In genomic region chr15:94263341-94264273, GRCh38 we compare ENCODE assay signal across 8 cellular contexts. TPM values are rescaled to one million over a fixed set of nuclear protein-coding genes. Genes with fewer than 3 reads are reported as not detected.
DNase-seq lines count a peak whose midpoint lies in the region; ATAC-seq and TF ChIP-seq lines count a peak whose summit lies in the region.

No MANE protein-coding gene starts in this region.

- intact Hi-C loops in naive thymus-derived CD4-positive, alpha-beta T cell (cut with micrococcal nuclease) = no loop called here
- intact Hi-C loops in esophagus squamous epithelium (cut with DNase I) = no loop called here

- H3K36me3 Mint-ChIP-seq in HFFc6 (ENCODE audit: low read depth) = no peaks in the 10 kb centered on the region; the same call in 1 of the 2 replicates
- H3K36me3 Mint-ChIP-seq in naive thymus-derived CD4-positive, alpha-beta T cell = peaks cover 0 to 27% (median 17%) of the 10 kb centered on the region in 5 donors

- no peaks in the 10 kb centered on the region; the same call in 1 of the 2 replicates for H3K27me3 Mint-ChIP-seq in HFFc6 (ENCODE audit: insufficient read depth)
- peaks cover 0 to 3% (median 0%) of the 10 kb centered on the region in 5 donors for H3K27me3 Mint-ChIP-seq in naive thymus-derived CD4-positive, alpha-beta T cell

- peak overlapping the region; percentile 58; the same call in 1 of the 2 replicates for H3K4me3 Mint-ChIP-seq in HFFc6
- H3K4me3 Mint-ChIP-seq in naive thymus-derived CD4-positive, alpha-beta T cell = no peak overlapping the region

- peaks cover 9% of the 10 kb centered on the region; the same call in 1 of the 2 replicates for H3K4me1 Mint-ChIP-seq in HFFc6 (ENCODE audit: low read depth)
- peaks cover 10 to 50% (median 22%) of the 10 kb centered on the region in 7 donors for H3K4me1 Mint-ChIP-seq in naive thymus-derived CD4-positive, alpha-beta T cell

- no peak overlapping the region for H3K27ac ChIP-seq in naive thymus-derived CD4-positive, alpha-beta T cell (ENCODE audit: low read depth, low read length)
- H3K27ac ChIP-seq in esophagus squamous epithelium = peak overlapping the region in 1 of 4 donors; percentile 14

- H3K4me1 ChIP-seq in naive thymus-derived CD4-positive, alpha-beta T cell (ENCODE audit: control insufficient read depth in 2 of 2, insufficient read depth in 2 of 2, low read length in 2 of 2) = peaks cover 0 to 4% of the 10 kb centered on the region in 2 donors
- peaks cover 0 to 42% (median 3%) of the 10 kb centered on the region in 3 donors for H3K4me1 ChIP-seq in esophagus squamous epithelium

- POLR2A ChIA-PET in naive thymus-derived CD4-positive, alpha-beta T cell (lab: Charles Lee) = no interaction called here

- CTCF ChIA-PET in naive thymus-derived CD4-positive, alpha-beta T cell (lab: Charles Lee) = no interaction called here

- H3K4me3 ChIP-seq in NB4 (ENCODE audit: low read depth, low read length) = no peak overlapping the region
- no peak overlapping the region for H3K4me3 ChIP-seq in naive thymus-derived CD4-positive, alpha-beta T cell (ENCODE audit: low read length)
- no peak overlapping the region for H3K4me3 ChIP-seq in esophagus squamous epithelium

- H3K36me3 ChIP-seq in naive thymus-derived CD4-positive, alpha-beta T cell (ENCODE audit: control insufficient read depth in 2 of 3, insufficient read depth in 3 of 3, low read length in 3 of 3) = no peaks in the 10 kb centered on the region
- H3K36me3 ChIP-seq in esophagus squamous epithelium = no peaks in the 10 kb centered on the region

- no peaks in the 10 kb centered on the region for H3K27me3 ChIP-seq in naive thymus-derived CD4-positive, alpha-beta T cell (ENCODE audit: control insufficient read depth in 2 of 2, insufficient read depth in 2 of 2, low read length in 2 of 2)
- H3K27me3 ChIP-seq in esophagus squamous epithelium = no peaks in the 10 kb centered on the region

- ATAC-seq in GM18519 (IDR thresholded peaks at IDR 0.05; ENCODE audit: low FRiP score, unreplicated experiment) = peak; percentile 40
- peak; percentile 47 for ATAC-seq in naive thymus-derived CD4-positive, alpha-beta T cell

- DNase-seq in HFFc6 (peak; percentile 71), NB4 (ENCODE audit: low read depth) (peak; percentile 72), dermis blood vessel endothelial cell (no peak), esophagus squamous epithelium (lab: John Stamatoyannopoulos, UW) (no peak), NCI-H524 (lab: John Stamatoyannopoulos, UW) (no peak), HT-29 (ENCODE audit: low spot score) (no peak)
- no peak for DNase-seq in naive thymus-derived CD4-positive, alpha-beta T cell

- TF ChIP-seq CTCF in HFFc6 (IDR thresholded peaks at IDR 0.05) (no peak), NB4 (IDR thresholded peaks at IDR 0.05; ENCODE audit: low read depth, low read length) (no peak), esophagus squamous epithelium (IDR thresholded peaks at IDR 0.05) (no peak)

- H3K9me3 Mint-ChIP-seq in HFFc6 = peaks cover 22% of the 10 kb centered on the region
- H3K9me3 Mint-ChIP-seq in naive thymus-derived CD4-positive, alpha-beta T cell = peaks cover 0 to 4% (median 0%) of the 10 kb centered on the region in 11 donors

- TF ChIP-seq POLR2A in NB4 (IDR thresholded peaks at IDR 0.05; ENCODE audit: extremely low read depth, insufficient read length) = no peak
- TF ChIP-seq POLR2A in esophagus squamous epithelium (IDR thresholded peaks at IDR 0.05) = no peak

- H3K9me3 ChIP-seq in naive thymus-derived CD4-positive, alpha-beta T cell (ENCODE audit: control insufficient read depth in 2 of 3, low read length in 3 of 3) = no peaks in the 10 kb centered on the region
- H3K9me3 ChIP-seq in esophagus squamous epithelium = no peaks in the 10 kb centered on the region

- 49 to 50% methylated on average over 7 of the region's 7 CpGs for WGBS in esophagus squamous epithelium, 2 donors

- H3K27ac Mint-ChIP-seq in HFFc6 = peak overlapping the region; percentile 88; the same call in 1 of the 2 replicates
- peak overlapping the region in 1 of 9 donors; percentile 41 for H3K27ac Mint-ChIP-seq in naive thymus-derived CD4-positive, alpha-beta T cell

RNA-seq across cellular contexts. Expression of gene MCTP2, which starts 32.2 kb away (rescaled TPM):
- total RNA-seq in HFFc6 (2021; fragmentation: NEBNext Ultra II Directional; extraction: Animal tissue kit (Norgen Biotek cat#: 25700)) = 1 to 10 TPM in 3 of 6 experiments, under 1 TPM in 3; 0.63 to 4.4 (median 1.0) TPM
- 10 to 100 TPM; 13.8 to 44.5 (median 17.8) TPM for total RNA-seq in naive thymus-derived CD4-positive, alpha-beta T cell
- 1 to 10 TPM; 1.9 to 4.8 TPM for polyA plus RNA-seq in naive thymus-derived CD4-positive, alpha-beta T cell
- total RNA-seq in dermis blood vessel endothelial cell = 9.0 and 11.9 TPM in 2 replicates
- 10 to 100 TPM; 11.2 to 29.9 (median 15.6) TPM for total RNA-seq in esophagus squamous epithelium
- total RNA-seq in HT-29 (2014; rRNA removed; shearing (Covaris generic)) = 16.1 and 20.0 TPM in 2 replicates

Comparison
In these comparisons a context has a peak if more than half of its experiments do, and no peak if none do; other contexts are left out.
1. DNase-seq: peak in HFFc6 (single experiment) and NB4 (single experiment); none in naive thymus-derived CD4-positive, alpha-beta T cell (0 of 9), dermis blood vessel endothelial cell (single experiment), esophagus squamous epithelium (single experiment), NCI-H524 (0 of 2) and HT-29 (single experiment).